Comparison of ENCODE assay signal across 8 cellular contexts in genomic region chr1:16961297-16962124, GRCh38. TPM values are rescaled to one million over a fixed set of nuclear protein-coding genes. Genes with fewer than 3 reads are reported as not detected.
DNase-seq lines count a peak whose midpoint lies in the region; ATAC-seq and TF ChIP-seq lines count a peak whose summit lies in the region.

No MANE protein-coding gene starts in this region.

- peak overlapping the region; percentile 59 for H3K27ac Mint-ChIP-seq in chondrocyte (ENCODE audit: unreplicated experiment)
- H3K27ac Mint-ChIP-seq in nephron = peak overlapping the region; percentile 81 to 96 (median 89)

- H3K27ac ChIP-seq in HUES6 (ENCODE audit: low read depth, low read length) = no peak overlapping the region

- no peak for DNase-seq in AG09309 (ENCODE audit: low read depth)
- DNase-seq in chondrocyte (ENCODE audit: low spot score) = no peak
- DNase-seq in SHP77 treated with DMSO at 0.1 percent for 48 hours (lab: John Stamatoyannopoulos, UW) = no peak
- DNase-seq in NCI-H187 treated with DMSO at 0.1 percent for 48 hours (lab: John Stamatoyannopoulos, UW) = no peak
- DNase-seq in NCI-H187 (lab: John Stamatoyannopoulos, UW) = no peak

- no peak overlapping the region for H3K9ac ChIP-seq in HUES6 (ENCODE audit: low read length)

- no peak for ATAC-seq in GM18520 (IDR thresholded peaks at IDR 0.05; ENCODE audit: unreplicated experiment)

- no peaks in the 10 kb centered on the region for H3K9me3 ChIP-seq in HUES6 (ENCODE audit: control insufficient read depth, insufficient read depth, low read depth, low read length)

- peak overlapping the region; percentile 71 for H3K4me3 Mint-ChIP-seq in chondrocyte (ENCODE audit: unreplicated experiment)
- H3K4me3 Mint-ChIP-seq in nephron = peak overlapping the region; percentile 76 to 86 (median 84)

- TF ChIP-seq CTCF in AG09309 (IDR thresholded peaks at IDR 0.05; ENCODE audit: control insufficient read depth, insufficient read depth, low read depth, low read length, missing control alignments) = no peak
- TF ChIP-seq CTCF in chondrocyte (IDR thresholded peaks at IDR 0.05) = no peak
- no peak for TF ChIP-seq CTCF in nephron (IDR thresholded peaks at IDR 0.05; ENCODE audit: unreplicated experiment in 3 of 3)

- no peaks in the 10 kb centered on the region for H3K27me3 Mint-ChIP-seq in chondrocyte (ENCODE audit: low read depth)
- H3K27me3 Mint-ChIP-seq in nephron (ENCODE audit: low read depth) = no peaks in the 10 kb centered on the region

- no peaks in the 10 kb centered on the region for H3K27me3 ChIP-seq in HUES6 (ENCODE audit: control insufficient read depth, insufficient read depth, low read length)

- H3K4me1 ChIP-seq in HUES6 (ENCODE audit: control insufficient read depth, insufficient read depth, low read length) = peaks cover 3% of the 10 kb centered on the region; the same call in 1 of the 2 replicates

- H3K9me3 Mint-ChIP-seq in chondrocyte (ENCODE audit: low read depth) (no peaks in the 10 kb centered on the region), nephron (no peaks in the 10 kb centered on the region)

- H3K36me3 Mint-ChIP-seq in chondrocyte (ENCODE audit: low read depth) (peaks cover 2% of the 10 kb centered on the region), nephron (ENCODE audit: low read depth) (peaks cover 13% of the 10 kb centered on the region)

- H3K4me1 Mint-ChIP-seq in chondrocyte (ENCODE audit: low read depth) (peaks cover 43% of the 10 kb centered on the region), nephron (peaks cover 23% of the 10 kb centered on the region)

- H3K4me3 ChIP-seq in AG09309 (ENCODE audit: control insufficient read depth, low read depth, low read length) (peak overlapping the region; percentile 36), HUES6 (ENCODE audit: low read depth, low read length) (peak overlapping the region; percentile 51)

- H3K36me3 ChIP-seq in HUES6 (ENCODE audit: control insufficient read depth, insufficient read depth, low read length) = peaks cover 40% of the 10 kb centered on the region

RNA-seq across cellular contexts. Expression of gene MFAP2, which starts 18.9 kb away (rescaled TPM):
- total RNA-seq in chondrocyte = 260 to 285 TPM (median 269 TPM) in 3 replicates

RNA-seq across cellular contexts. Expression of gene CROCC, which starts 39.8 kb away (rescaled TPM):
- total RNA-seq in chondrocyte = 24.7 to 32.2 TPM (median 26.2 TPM) in 3 replicates

RNA-seq across cellular contexts. Expression of gene ATP13A2, which starts 50.2 kb away (rescaled TPM):
- total RNA-seq in chondrocyte = 52.1 to 60.8 TPM (median 54.4 TPM) in 3 replicates
